Comparison of ENCODE assay signal across 23 cellular contexts in the genomic region with DNA sequence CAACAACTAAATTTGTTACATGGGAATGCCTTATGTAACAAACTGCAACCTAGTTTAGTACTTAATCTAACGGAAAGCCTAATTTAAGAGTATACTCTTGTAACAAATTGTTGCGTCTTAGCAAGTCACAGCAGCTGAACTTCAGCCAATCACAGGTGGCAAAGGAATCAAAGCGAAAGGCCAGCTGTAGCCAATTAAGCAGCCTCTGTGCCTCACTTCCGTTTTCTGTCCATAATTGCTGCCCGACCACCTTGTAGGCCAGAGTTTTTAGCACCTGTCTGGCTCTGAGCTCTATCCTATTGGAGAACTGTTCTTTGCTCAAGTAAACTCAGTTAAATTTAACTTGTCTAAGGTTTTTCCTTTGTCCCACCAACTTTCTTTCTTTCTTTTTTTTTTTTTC. TPM values are rescaled to one million over a fixed set of nuclear protein-coding genes. Genes with fewer than 3 reads are reported as not detected.
DNase-seq lines count a peak whose midpoint lies in the region; ATAC-seq, FAIRE-seq and TF ChIP-seq lines count a peak whose summit lies in the region.
"Had no signal": no experiment of that assay in that cellular context is flagged by ENCODE, and none has a peak within 500 bp of the region (broad histone marks: within the 10 kb centered on the region; RNA-seq: fewer than 3 reads in every experiment).

No MANE protein-coding gene starts in this region.

- no peaks in the 10 kb centered on the region for H3K36me3 Mint-ChIP-seq in CD14-positive monocyte

- H3K27me3 Mint-ChIP-seq in CD14-positive monocyte (ENCODE audit: low read depth in 3 of 3), result peaks cover 0 to 6% (median 0%) of the 10 kb centered on the region in 3 donors

- H3K9ac ChIP-seq in GM12878 (ENCODE audit: control insufficient read depth, insufficient read depth, low read length), result no peak overlapping the region
- H3K9ac ChIP-seq: GM23248 had no signal

- intact Hi-C loops in GM12878 (cut with micrococcal nuclease; ENCODE audit: unreplicated experiment) (no loop called here), CD14-positive monocyte (cut with micrococcal nuclease) (no loop called here)

- TF ChIP-seq EP300 in GM12878 (IDR thresholded peaks at IDR 0.05; ENCODE audit: borderline replicate concordance in 1 of 2, control insufficient read depth in 1 of 2, low read depth in 2 of 2, low read length in 2 of 2), result no peak

- peaks cover 5 to 12% (median 7%) of the 10 kb centered on the region in 7 donors for H3K9me3 Mint-ChIP-seq in CD14-positive monocyte

- no TSS peak for BruUV-seq in GM12878 (replicated peaks; lab: Mats Ljungman, UMichigan)

- CTCF ChIA-PET in GM12878 (lab: Yijun Ruan, JAX), result interaction anchor here (0.7 to 1.5 kb wide), 2 partner anchors 12 to 245 kb away, joined by 3 read pairs; no protein-coding TSS in a partner anchor

- H3K79me2 ChIP-seq in GM12878 (ENCODE audit: control insufficient read depth, insufficient read depth, low read length), result no peaks in the 10 kb centered on the region

- no peak overlapping the region for H3K4me3 ChIP-seq in GM12878
- H3K4me3 ChIP-seq: GM23248, HAP-1, SJCRH30 had no signal

- no peak overlapping the region for H3K4me2 ChIP-seq in GM12878 (ENCODE audit: control insufficient read depth, insufficient read depth)

- H3K27ac ChIP-seq in GM12878 (ENCODE audit: control insufficient read depth, insufficient read depth), result no peak overlapping the region
- H3K27ac ChIP-seq: GM23248, SJCRH30 had no signal

- H3K27ac Mint-ChIP-seq in CD14-positive monocyte, result no peak overlapping the region

- H4K20me1 ChIP-seq in GM12878 (ENCODE audit: control insufficient read depth, insufficient read depth), result no peaks in the 10 kb centered on the region

- DNase-seq in SIG-M5 treated with dmso at 0.1 percent for 504 hours (lab: John Stamatoyannopoulos, UW; ENCODE audit: unreplicated experiment), result peak; percentile 27
- no peak for DNase-seq in SIG-M5 (lab: John Stamatoyannopoulos, UW)
- peak; percentile 82 for DNase-seq in NOMO-1 treated with DMSO at 0.1 percent for 48 hours (lab: John Stamatoyannopoulos, UW; ENCODE audit: unreplicated experiment)
- DNase-seq in GM12878 (ENCODE audit: low read depth, low spot score), result no peak
- DNase-seq in GM19239 (ENCODE audit: insufficient read length, low spot score), result no peak
- no peak for DNase-seq in kidney tubule cell (ENCODE audit: low spot score)
- DNase-seq in CD14-positive monocyte (ENCODE audit: low spot score), result no peak
- DNase-seq: AML-193, DMS53, GF-D8, GM23248, IMR-90, Karpas-422, NCI-H1105 treated with DMSO at 0.1 percent for 48 hours, NCI-H2029 treated with DMSO at 0.1 percent for 48 hours, NCI-H345, NCI-H524, NCI-H774, SJCRH30, T-helper 1 cell had no signal

- H3K36me3 ChIP-seq in GM12878 (ENCODE audit: control insufficient read depth in 2 of 2, insufficient read depth in 2 of 2, low read length in 1 of 2), result no peaks in the 10 kb centered on the region
- H3K36me3 ChIP-seq: HAP-1, SJCRH30 had no signal

- no peak for TF ChIP-seq CTCF in GM12878 (IDR thresholded peaks at IDR 0.05 in 2 of 3, conservative IDR thresholded peaks at IDR 0.05 in 1 of 3; ENCODE audit: control insufficient read depth in 2 of 3, extremely low read depth in 1 of 3, insufficient read depth in 1 of 3, low read depth in 3 of 3, low read length in 3 of 3)
- TF ChIP-seq CTCF in CD14-positive monocyte (IDR thresholded peaks at IDR 0.05), result no peak

- ATAC-seq in GM12878, result peak; percentile 40; the same call in 2 of the 3 replicates
- ATAC-seq in HG02678 (IDR thresholded peaks at IDR 0.05; ENCODE audit: unreplicated experiment), result no peak

- no peak for TF ChIP-seq RAD21 in GM12878 (IDR thresholded peaks at IDR 0.05; ENCODE audit: insufficient read depth, low read depth, low read length)

- in situ Hi-C loops in GM12878 (cut with MboI), result no loop called here

- no peaks in the 10 kb centered on the region for H3K4me1 ChIP-seq in GM12878 (ENCODE audit: control insufficient read depth, insufficient read depth, low read length)
- H3K4me1 ChIP-seq: SJCRH30 had no signal

- 54% methylated on average over 5 of the region's 5 CpGs for WGBS in GM12878 (ENCODE audit: insufficient coverage, insufficient replicate concordance, low lambda C conversion rate, missing lambda C conversion rate)

- TF ChIP-seq POLR2A in GM12878 (IDR thresholded peaks at IDR 0.05; ENCODE audit: low read depth, low read length), result no peak

- H3K9me3 ChIP-seq in GM12878 (replicated peaks; ENCODE audit: control insufficient read depth, insufficient read depth, low read length), result no peaks in the 10 kb centered on the region
- H3K9me3 ChIP-seq: HAP-1 had no signal

- SMC1A ChIA-PET in GM12878 (lab: Charles Lee; ENCODE audit: uncharacterized antibody, unreplicated experiment), result interaction anchor here (1.0 to 1.2 kb wide), 2 partner anchors 11 to 21 kb away, joined by 3 to 6 read pairs; no protein-coding TSS in a partner anchor

- FAIRE-seq in GM12878 (lab: Jason Lieb, UNC), result no peak
- FAIRE-seq in GM19239 (lab: Jason Lieb, UNC), result no peak
- FAIRE-seq: D721Med had no signal

- H3K27me3 ChIP-seq in GM12878 (replicated peaks in 1 of 2; ENCODE audit: control insufficient read depth in 2 of 2, insufficient read depth in 2 of 2, low read length in 1 of 2), result no peaks in the 10 kb centered on the region
- H3K27me3 ChIP-seq: SJCRH30 had no signal

- H2AFZ ChIP-seq in GM12878 (ENCODE audit: control insufficient read depth, low read depth, low read length), result no peak overlapping the region
- H2AFZ ChIP-seq: GM23248 had no signal

- POLR2A ChIA-PET in GM12878 (lab: Charles Lee), result interaction anchor here (0.8 kb wide), 1 partner anchor 15 kb away, joined by 4 read pairs; no protein-coding TSS in a partner anchor

- no peak overlapping the region for H3K4me3 Mint-ChIP-seq in CD14-positive monocyte

- RAD21 ChIA-PET in GM12878 (lab: Charles Lee; ENCODE audit: unreplicated experiment), result no interaction called here

- peaks cover 8% of the 10 kb centered on the region for H3K4me1 Mint-ChIP-seq in CD14-positive monocyte

TF ChIP-seq in GM12878, 131 proteins besides CTCF, POLR2A, EP300 and RAD21 (continues in another document):
- TF ChIP-seq YBX1 (IDR thresholded peaks at IDR 0.05), result no peak
- no peak for TF ChIP-seq CHD4 (IDR thresholded peaks at IDR 0.05)
- no peak for TF ChIP-seq TARDBP (IDR thresholded peaks at IDR 0.05; ENCODE audit: borderline replicate concordance)
- TF ChIP-seq SPI1 (IDR thresholded peaks at IDR 0.05; ENCODE audit: borderline replicate concordance, insufficient read depth, low read depth, low read length), result peak; percentile 54; the same call in 1 of the 2 replicates

RNA-seq across cellular contexts. Expression of a gene that starts 18.1 kb away (rescaled TPM):
- total RNA-seq in GM12878 (2013; cell fraction: nucleolus; rRNA removed), result 63.5 and 63.9 TPM in 2 replicates
- total RNA-seq in GM12878 (2014; rRNA removed) (49.7 and 53.9 TPM in 2 replicates), GM12878 (2014; rRNA removed; fragmentation: Illumina TruSeq; extraction: Trizol) (90.5 and 99.9 TPM in 2 replicates), GM12878 (2021) (103 and 106 TPM in 2 replicates)
- polyA plus RNA-seq in GM12878 (2011; ENCODE audit: low read depth), result 19.0 TPM
- polyA plus RNA-seq in GM12878 (2011; rRNA removed) (77.5 and 108 TPM in 2 replicates), GM12878 (2014; fragmentation: Illumina TruSeq; extraction: Trizol) (85.3 and 99.5 TPM in 2 replicates), GM12878 (2014; fragmentation: Nextera tagmentation; extraction: Ambion mirVana) (100 to 1,000 TPM in 1 of 2 experiments, 10 to 100 TPM in 1; 40.2 to 109 TPM), GM12878 (2014; rRNA removed) (44.9 and 48.2 TPM in 2 replicates), GM12878 (2016; fragmentation: Nextera tagmentation; extraction: Ambion mirVana) (100 to 1,000 TPM; 155 to 159 TPM), CD14-positive monocyte (10 to 100 TPM in 1 of 2 donors, 1 to 10 TPM in 1; 7.4 to 11.3 TPM)
- 23.6 and 24.2 TPM in 2 replicates for polyA plus RNA-seq in GM12878 (2011; cell fraction: cytosol; rRNA removed)
- 45.5 and 69.4 TPM in 2 replicates for polyA plus RNA-seq in GM12878 (2011; cell fraction: nucleus; rRNA removed)
- 38.8 and 41.8 TPM in 2 replicates for polyA plus RNA-seq in GM12878 (2012)
- 18.9 and 36.9 TPM in 2 replicates for polyA minus RNA-seq in GM12878 (2011; rRNA and poly(A)+ RNA removed)
- polyA minus RNA-seq in GM12878 (2011; cell fraction: cytosol; rRNA and poly(A)+ RNA removed), result 23.1 and 28.4 TPM in 2 replicates
- polyA minus RNA-seq in GM12878 (2011; cell fraction: nucleus; rRNA and poly(A)+ RNA removed), result 32.0 and 57.2 TPM in 2 replicates

RNA-seq across cellular contexts. Expression of a gene that starts 20.0 kb away (rescaled TPM):
- total RNA-seq in GM12878 (2013; cell fraction: nucleolus; rRNA removed), result 0.19 and 0.27 TPM in 2 replicates
- total RNA-seq in GM12878 (2014; rRNA removed), result 0.22 and 0.23 TPM in 2 replicates
- 0.28 and 0.31 TPM in 2 replicates for total RNA-seq in GM12878 (2014; rRNA removed; fragmentation: Illumina TruSeq; extraction: Trizol)
- 0.27 and 0.28 TPM in 2 replicates for total RNA-seq in GM12878 (2021)
- 0.18 TPM for polyA plus RNA-seq in GM12878 (2011; ENCODE audit: low read depth)
- 0.34 and 0.35 TPM in 2 replicates for polyA plus RNA-seq in GM12878 (2011; rRNA removed)
- 0.18 TPM in 2 replicates for polyA plus RNA-seq in GM12878 (2011; cell fraction: cytosol; rRNA removed)
- 0.15 and 0.16 TPM in 2 replicates for polyA plus RNA-seq in GM12878 (2011; cell fraction: nucleus; rRNA removed)
- polyA plus RNA-seq in GM12878 (2012), result 0.23 and 0.25 TPM in 2 replicates
- polyA plus RNA-seq in GM12878 (2014; fragmentation: Illumina TruSeq; extraction: Trizol), result 0.14 and 0.22 TPM in 2 replicates
- polyA plus RNA-seq in GM12878 (2014; fragmentation: Nextera tagmentation; extraction: Ambion mirVana), result under 1 TPM; 0.07 to 0.10 TPM
- polyA plus RNA-seq in GM12878 (2014; rRNA removed), result 0.18 TPM in 2 replicates
- polyA plus RNA-seq in GM12878 (2016; fragmentation: Nextera tagmentation; extraction: Ambion mirVana), result under 1 TPM; 0.66 to 0.89 TPM
- polyA minus RNA-seq in GM12878 (2011; rRNA and poly(A)+ RNA removed), result 0.57 and 0.59 TPM in 2 replicates
- 0.31 TPM in 1 of 2 replicates, not detected in the other for polyA minus RNA-seq in GM12878 (2011; cell fraction: cytosol; rRNA and poly(A)+ RNA removed)
- polyA minus RNA-seq in GM12878 (2011; cell fraction: nucleus; rRNA and poly(A)+ RNA removed), result 0.12 and 0.67 TPM in 2 replicates
- polyA plus RNA-seq in CD14-positive monocyte, result 1 to 10 TPM; 2.0 TPM

Comparison
In these comparisons a context has a peak if more than half of its experiments do, and no peak if none do; other contexts are left out.
1. DNase-seq: peak in SIG-M5 treated with dmso at 0.1 percent for 504 hours (single experiment) and NOMO-1 treated with DMSO at 0.1 percent for 48 hours (single experiment); none in SIG-M5 (single experiment), GM12878 (single experiment), GM19239 (single experiment), kidney tubule cell (single experiment) and CD14-positive monocyte (single experiment).